In genomic region chr14:91009501-91010152, GRCh38 we compare ENCODE assay signal across 8 cellular contexts. TPM values are rescaled to one million over a fixed set of nuclear protein-coding genes. Genes with fewer than 3 reads are reported as not detected.
DNase-seq lines count a peak whose midpoint lies in the region; ATAC-seq and TF ChIP-seq lines count a peak whose summit lies in the region.

No MANE protein-coding gene starts in this region.

- peak overlapping the region; percentile 43 for H3K27ac ChIP-seq in upper lobe of right lung

- TF ChIP-seq CTCF in CD14-positive monocyte (IDR thresholded peaks at IDR 0.05) (no peak), upper lobe of right lung (IDR thresholded peaks at IDR 0.05) (no peak)

- H3K36me3 ChIP-seq in upper lobe of right lung, result no peaks in the 10 kb centered on the region

- no peaks in the 10 kb centered on the region for H3K36me3 Mint-ChIP-seq in CD14-positive monocyte
- no peaks in the 10 kb centered on the region for H3K36me3 Mint-ChIP-seq in activated T-helper 17 cell treated with anti-CD3 and anti-CD28 coated beads, Interleukin-2, amount 50 U/mL, for 72 hours (ENCODE audit: low read depth)

- H3K27ac Mint-ChIP-seq in CD14-positive monocyte, result peak overlapping the region; percentile 91 to 97 (median 95)
- H3K27ac Mint-ChIP-seq in activated T-helper 17 cell treated with anti-CD3 and anti-CD28 coated beads, Interleukin-2, amount 50 U/mL, for 72 hours, result peak overlapping the region; percentile 51

- no peak overlapping the region for H3K4me3 ChIP-seq in upper lobe of right lung

- H3K4me1 Mint-ChIP-seq in CD14-positive monocyte, result peaks cover 48% of the 10 kb centered on the region
- H3K4me1 Mint-ChIP-seq in activated T-helper 17 cell treated with anti-CD3 and anti-CD28 coated beads, Interleukin-2, amount 50 U/mL, for 72 hours, result peaks cover 26% of the 10 kb centered on the region

- intact Hi-C loops in CD14-positive monocyte (cut with micrococcal nuclease) (loop anchor here (5.0 to 10.0 kb wide), 2 partner anchors 48 to 55 kb away; partner anchors contain the start of gene RPS6KA5 (in 1 of the 2)), upper lobe of right lung (cut with DNase I) (no loop called here)

- no peaks in the 10 kb centered on the region for H3K9me3 ChIP-seq in upper lobe of right lung

- peaks cover 11% of the 10 kb centered on the region for H3K4me1 ChIP-seq in upper lobe of right lung

- DNase-seq in CD14-positive monocyte (ENCODE audit: low spot score), result no peak
- DNase-seq in upper lobe of right lung, result no peak
- DNase-seq in NCI-H2081 treated with DMSO at 0.1 percent for 48 hours (lab: John Stamatoyannopoulos, UW), result no peak
- DNase-seq in A172 (ENCODE audit: low spot score), result no peak
- no peak for DNase-seq in NCI-H1930 (lab: John Stamatoyannopoulos, UW)

- ATAC-seq in GM19372 (IDR thresholded peaks at IDR 0.05; ENCODE audit: low read depth, unreplicated experiment) (peak; percentile 90), HG03280 (IDR thresholded peaks at IDR 0.05; ENCODE audit: unreplicated experiment) (peak; percentile 79), upper lobe of right lung (peak; percentile 88)
- peak; percentile 45 for ATAC-seq in activated T-helper 17 cell treated with anti-CD3 and anti-CD28 coated beads, Interleukin-2, amount 50 U/mL, for 72 hours (replicated peaks)

- peak overlapping the region; percentile 32 to 75 for H3K4me3 Mint-ChIP-seq in CD14-positive monocyte
- peak overlapping the region; percentile 54 for H3K4me3 Mint-ChIP-seq in activated T-helper 17 cell treated with anti-CD3 and anti-CD28 coated beads, Interleukin-2, amount 50 U/mL, for 72 hours

- no peaks in the 10 kb centered on the region for H3K27me3 Mint-ChIP-seq in CD14-positive monocyte (ENCODE audit: low read depth in 3 of 3)
- no peaks in the 10 kb centered on the region for H3K27me3 Mint-ChIP-seq in activated T-helper 17 cell treated with anti-CD3 and anti-CD28 coated beads, Interleukin-2, amount 50 U/mL, for 72 hours

- H3K9me3 Mint-ChIP-seq in CD14-positive monocyte, result no peaks in the 10 kb centered on the region
- H3K9me3 Mint-ChIP-seq in activated T-helper 17 cell treated with anti-CD3 and anti-CD28 coated beads, Interleukin-2, amount 50 U/mL, for 72 hours, result no peaks in the 10 kb centered on the region

- no peaks in the 10 kb centered on the region for H3K27me3 ChIP-seq in upper lobe of right lung

RNA-seq across cellular contexts. Expression of gene RPS6KA5, which starts 50.8 kb away (rescaled TPM):
- polyA plus RNA-seq in CD14-positive monocyte, result 10 to 100 TPM in 1 of 2 donors, 1 to 10 TPM in 1; 7.9 to 10.1 TPM
- 10 to 100 TPM; 30.0 to 46.2 TPM for total RNA-seq in activated T-helper 17 cell treated with anti-CD3 and anti-CD28 coated beads, Interleukin-2, amount 50 U/mL, for 72 hours
- 8.0 TPM for total RNA-seq in upper lobe of right lung
- total RNA-seq in A172 (2014; rRNA removed; shearing (Covaris generic)), result 5.8 and 8.8 TPM in 2 replicates
